7 cellular contexts compared by ENCODE assay signal in genomic region chr14:103880334-103880985, GRCh38. TPM values are rescaled to one million over a fixed set of nuclear protein-coding genes. Genes with fewer than 3 reads are reported as not detected.
DNase-seq lines count a peak whose midpoint lies in the region; ATAC-seq and TF ChIP-seq lines count a peak whose summit lies in the region.

No MANE protein-coding gene starts in this region.

- H3K9me3 ChIP-seq in Panc1 (ENCODE audit: control insufficient read depth, insufficient read depth, low read depth, low read length): no peaks in the 10 kb centered on the region
- H3K9me3 ChIP-seq in colonic mucosa: no peaks in the 10 kb centered on the region
- no peaks in the 10 kb centered on the region for H3K9me3 ChIP-seq in transverse colon

- H3K4me1 ChIP-seq in Panc1 (ENCODE audit: control insufficient read depth, insufficient read depth, low read length) (peaks cover 12% of the 10 kb centered on the region), colonic mucosa (peaks cover 28% of the 10 kb centered on the region), transverse colon (peaks cover 29 to 50% (median 35%) of the 10 kb centered on the region in 4 donors)

- POLR2A ChIA-PET in Panc1 (lab: Charles Lee): no interaction called here

- TF ChIP-seq EP300 in transverse colon (IDR thresholded peaks at IDR 0.05; ENCODE audit: low read depth): no peak

- no peaks in the 10 kb centered on the region for H3K36me3 ChIP-seq in Panc1 (ENCODE audit: control insufficient read depth, insufficient read depth, low read length)
- no peaks in the 10 kb centered on the region for H3K36me3 ChIP-seq in colonic mucosa
- H3K36me3 ChIP-seq in transverse colon: no peaks in the 10 kb centered on the region

- WGBS in transverse colon (ENCODE audit: low coverage in 1 of 2), 2 donors: 9% methylated on average over 18 of the region's 18 CpGs; no CpG with 5 or more reads in 1 of the 2 donors

- intact Hi-C loops in Panc1 (cut with micrococcal nuclease; ENCODE audit: unreplicated experiment): no loop called here
- intact Hi-C loops in colonic mucosa (cut with DNase I): no loop called here
- intact Hi-C loops in transverse colon (cut with DNase I; ENCODE audit: low total_unique reads): loop anchor here (5.0 kb wide), 1 partner anchor 1618 kb away; no protein-coding TSS in a partner anchor

- H3K27me3 ChIP-seq in Panc1 (ENCODE audit: control insufficient read depth, insufficient read depth, low read length) (no peaks in the 10 kb centered on the region), colonic mucosa (no peaks in the 10 kb centered on the region), transverse colon (no peaks in the 10 kb centered on the region)

- DNase-seq in GDM1 (lab: John Stamatoyannopoulos, UW): peak; percentile 62
- DNase-seq in Panc1 (ENCODE audit: low read depth, low spot score): no peak
- DNase-seq in colonic mucosa: peak; percentile 79
- DNase-seq in lung microvascular endothelial cell (ENCODE audit: low read depth in 2 of 2): peak; percentile 36 to 81
- peak; percentile 72 for DNase-seq in transverse colon
- DNase-seq in SKM-1 (lab: John Stamatoyannopoulos, UW; ENCODE audit: unreplicated experiment): no peak
- no peak for DNase-seq in T1000 (lab: John Stamatoyannopoulos, UW)

- no peak for TF ChIP-seq CTCF in Panc1 (IDR thresholded peaks at IDR 0.05)
- no peak for TF ChIP-seq CTCF in colonic mucosa (IDR thresholded peaks at IDR 0.05)
- TF ChIP-seq CTCF in transverse colon (IDR thresholded peaks at IDR 0.05): no peak

- in situ Hi-C loops in Panc1 (cut with HindIII; ENCODE audit: low pct_unique_long_range_greater_than_20kb, low sequenced_read_pairs) (no loop called here), transverse colon (cut with MboI; ENCODE audit: low pct_ligation_motif_present in 1 of 4, low pct_unique_long_range_greater_than_20kb in 1 of 4, low sequenced_read_pairs in 3 of 4) (no loop called here)

- no TSS peak for BruUV-seq in Panc1 (replicated peaks; lab: Mats Ljungman, UMichigan)

- H3K27ac ChIP-seq in Panc1 (ENCODE audit: low read length) (0 out of 2 replicates have a peak overlapping the region, but pooled peaks have one; percentile 23), colonic mucosa (peak overlapping the region; percentile 88), transverse colon (peak overlapping the region; percentile 83 to 92 (median 86))

- TF ChIP-seq POLR2A in transverse colon (IDR thresholded peaks at IDR 0.05): no peak

- peak; percentile 40; the same call in 1 of the 2 replicates for ATAC-seq in Panc1

- H3K4me3 ChIP-seq in Panc1 (ENCODE audit: low read depth in 2 of 2, low read length in 2 of 2): peak overlapping the region in 1 of 2 experiments; percentile 45; a peak in 2 of 4 replicates
- H3K4me3 ChIP-seq in colonic mucosa: peak overlapping the region; percentile 24
- H3K4me3 ChIP-seq in transverse colon: peak overlapping the region in 2 of 4 donors; percentile 23 to 33

- CTCF ChIA-PET in Panc1 (lab: Charles Lee): interaction anchor here (0.8 kb wide), 1 partner anchor 78 kb away, joined by 3 read pairs; no protein-coding TSS in a partner anchor

- peak overlapping the region; percentile 58 to 84 for H3K9ac ChIP-seq in colonic mucosa (ENCODE audit: low read depth in 2 of 2, low read length in 2 of 2)

RNA-seq across cellular contexts. Expression of gene PPP1R13B, which starts 33.1 kb away (rescaled TPM):
- 19.0 TPM for total RNA-seq in Panc1 (2021; ENCODE audit: unreplicated experiment)
- 14.1 TPM for polyA plus RNA-seq in Panc1 (2012; ENCODE audit: insufficient read length)
- total RNA-seq in colonic mucosa: 10 to 100 TPM; 41.1 to 48.3 TPM
- 8.5 and 14.7 TPM in 2 replicates for total RNA-seq in lung microvascular endothelial cell
- 100 to 1,000 TPM in 1 of 4 donors, 10 to 100 TPM in 3; 31.0 to 109 (median 42.0) TPM for total RNA-seq in transverse colon

RNA-seq across cellular contexts. Expression of gene TDRD9, which starts 47.8 kb away (rescaled TPM):
- total RNA-seq in Panc1 (2021; ENCODE audit: unreplicated experiment) (not detected), colonic mucosa (1 to 10 TPM in 1 of 2 donors, under 1 TPM in 1; 0.44 to 1.1 TPM), lung microvascular endothelial cell (under 0.01 and 0.99 TPM in 2 replicates), transverse colon (under 1 TPM in 2 of 4 donors, not detected in 2; 0.55 to 0.79 TPM)
- not detected for polyA plus RNA-seq in Panc1 (2012; ENCODE audit: insufficient read length)

Comparison
In these comparisons a context has a peak if more than half of its experiments do, and no peak if none do; other contexts are left out.
1. DNase-seq: peak in GDM1 (single experiment), colonic mucosa (single experiment), lung microvascular endothelial cell (2 of 2) and transverse colon (single experiment); none in Panc1 (single experiment), SKM-1 (single experiment) and T1000 (single experiment).
2. H3K27ac ChIP-seq: peak in every context shown above with its lines; median percentile 88 in colonic mucosa; 86 in transverse colon; 23 in Panc1.